Comparison of ENCODE assay signal across 8 cellular contexts in genomic region chr2:241617431-241618154, GRCh38. TPM values are rescaled to one million over a fixed set of nuclear protein-coding genes. Genes with fewer than 3 reads are reported as not detected.
A peak's percentile ranks its signal among the peaks of the same experiment; 100 is the strongest.
DNase-seq lines count a peak whose midpoint lies in the region; ATAC-seq and TF ChIP-seq lines count a peak whose summit lies in the region.

No MANE protein-coding gene starts in this region.

- H3K36me3 Mint-ChIP-seq in CD14-positive monocyte = peaks cover 36 to 58% of the 10 kb centered on the region in 2 donors
- peaks cover 0 to 10% (median 0%) of the 10 kb centered on the region in 3 donors for H3K36me3 Mint-ChIP-seq in naive thymus-derived CD8-positive, alpha-beta T cell

- ATAC-seq in GM21390 (IDR thresholded peaks at IDR 0.05; ENCODE audit: unreplicated experiment) (peak; percentile 61), HG03439 (IDR thresholded peaks at IDR 0.05; ENCODE audit: unreplicated experiment) (no peak), HG03196 (IDR thresholded peaks at IDR 0.05; ENCODE audit: unreplicated experiment) (no peak)
- ATAC-seq in naive thymus-derived CD8-positive, alpha-beta T cell = peak; percentile 90

- H3K27me3 Mint-ChIP-seq in CD14-positive monocyte (ENCODE audit: low read depth in 3 of 3) = peaks cover 0 to 2% (median 0%) of the 10 kb centered on the region in 3 donors
- no peaks in the 10 kb centered on the region for H3K27me3 Mint-ChIP-seq in naive thymus-derived CD8-positive, alpha-beta T cell

- H3K9me3 Mint-ChIP-seq in CD14-positive monocyte = peaks cover 0 to 1% (median 0%) of the 10 kb centered on the region in 7 donors
- H3K9me3 Mint-ChIP-seq in naive thymus-derived CD8-positive, alpha-beta T cell = peaks cover 0 to 3% (median 0%) of the 10 kb centered on the region in 9 donors

- H3K79me2 ChIP-seq in OCI-LY1 (ENCODE audit: insufficient read depth, low read length) = no peaks in the 10 kb centered on the region

- POLR2A ChIA-PET in naive thymus-derived CD8-positive, alpha-beta T cell (lab: Charles Lee) = interaction anchor here (1.0 to 1.3 kb wide), 3 partner anchors 69 to 302 kb away, joined by 3 to 5 read pairs (median 3); partner anchors contain the start of genes DTYMK, HDLBP, ING5 and SEPTIN2

- H3K9me2 ChIP-seq in OCI-LY1 (ENCODE audit: low read depth, low read length) = no peaks in the 10 kb centered on the region

- peaks cover 16% of the 10 kb centered on the region for H3K4me1 Mint-ChIP-seq in CD14-positive monocyte
- peaks cover 18 to 41% (median 39%) of the 10 kb centered on the region in 4 donors for H3K4me1 Mint-ChIP-seq in naive thymus-derived CD8-positive, alpha-beta T cell

- peak overlapping the region; percentile 49 for H3K4me3 ChIP-seq in OCI-LY1 (ENCODE audit: low read depth, low read length, poor library complexity, severe bottlenecking)
- H3K4me3 ChIP-seq in choroid plexus epithelial cell (ENCODE audit: low read depth, low read length) = peak overlapping the region; percentile 37

- H3K27me3 ChIP-seq in OCI-LY1 (ENCODE audit: insufficient read depth, low read length) = no peaks in the 10 kb centered on the region

- peaks cover 26% of the 10 kb centered on the region for H3K4me1 ChIP-seq in OCI-LY1 (ENCODE audit: insufficient read depth, low read length, severe bottlenecking)

- peak overlapping the region; percentile 74 for H3K4me2 ChIP-seq in OCI-LY1 (ENCODE audit: low read length)

- peak overlapping the region in 6 of 7 donors; percentile 31 to 88 (median 78) for H3K27ac Mint-ChIP-seq in CD14-positive monocyte
- H3K27ac Mint-ChIP-seq in naive thymus-derived CD8-positive, alpha-beta T cell = peak overlapping the region; percentile 69 to 98 (median 95)

- H3K36me3 ChIP-seq in OCI-LY1 (ENCODE audit: insufficient read depth, low read length) = peaks cover 26% of the 10 kb centered on the region

- no peaks in the 10 kb centered on the region; the same call in 1 of the 2 replicates for H3F3A ChIP-seq in OCI-LY1 (ENCODE audit: insufficient read depth, low read length)

- H3K9me3 ChIP-seq in OCI-LY1 (ENCODE audit: low read length) = no peaks in the 10 kb centered on the region

- H3K4me3 Mint-ChIP-seq in CD14-positive monocyte = peak overlapping the region; percentile 71 to 91
- peak overlapping the region; percentile 89 to 97 (median 94) for H3K4me3 Mint-ChIP-seq in naive thymus-derived CD8-positive, alpha-beta T cell

- intact Hi-C loops in CD14-positive monocyte (cut with micrococcal nuclease) = loop anchor here (5.0 kb wide), 2 partner anchors 110 to 275 kb away; partner anchors contain the start of gene STK25 (in 1 of the 2)

- no peaks in the 10 kb centered on the region for H4K20me1 ChIP-seq in OCI-LY1 (ENCODE audit: insufficient read depth, low read length)

- peak overlapping the region; percentile 44 for H3K9ac ChIP-seq in OCI-LY1 (ENCODE audit: low read length)

- no peak overlapping the region for H2AFZ ChIP-seq in OCI-LY1 (ENCODE audit: low read length)

- peak overlapping the region; percentile 66 for H3K27ac ChIP-seq in OCI-LY1 (ENCODE audit: low read depth, low read length, poor library complexity, severe bottlenecking)

- no peak for TF ChIP-seq CTCF in CD14-positive monocyte (IDR thresholded peaks at IDR 0.05)
- TF ChIP-seq CTCF in OCI-LY1 (IDR thresholded peaks at IDR 0.05; ENCODE audit: low read length) = no peak
- no peak for TF ChIP-seq CTCF in choroid plexus epithelial cell (conservative IDR thresholded peaks at IDR 0.05; ENCODE audit: low read depth, low read length)

- DNase-seq in CD14-positive monocyte (ENCODE audit: low spot score) (no peak), choroid plexus epithelial cell (ENCODE audit: low read depth) (peak; percentile 41), AG20443 (ENCODE audit: low spot score) (no peak)
- peak in 7 of 10 donors; percentile 20 to 69 (median 45) for DNase-seq in naive thymus-derived CD8-positive, alpha-beta T cell

RNA-seq across cellular contexts. Expression of gene THAP4, which starts 19.4 kb away (rescaled TPM):
- polyA plus RNA-seq in CD14-positive monocyte = 10 to 100 TPM; 15.1 to 16.3 TPM
- 10 to 100 TPM; 28.4 to 31.8 TPM for total RNA-seq in naive thymus-derived CD8-positive, alpha-beta T cell
- 10 to 100 TPM; 29.6 to 58.4 (median 38.9) TPM for polyA plus RNA-seq in naive thymus-derived CD8-positive, alpha-beta T cell

RNA-seq across cellular contexts. Expression of gene ATG4B, which starts 19.9 kb away (rescaled TPM):
- polyA plus RNA-seq in CD14-positive monocyte = 10 to 100 TPM; 54.5 to 58.9 TPM
- 100 to 1,000 TPM; 103 to 104 TPM for total RNA-seq in naive thymus-derived CD8-positive, alpha-beta T cell
- 10 to 100 TPM; 45.8 to 60.1 (median 46.5) TPM for polyA plus RNA-seq in naive thymus-derived CD8-positive, alpha-beta T cell

RNA-seq across cellular contexts. Expression of gene BOK, which starts 59.0 kb away (rescaled TPM):
- polyA plus RNA-seq in CD14-positive monocyte = under 1 TPM in 1 of 2 donors, not detected in 1; 0.05 TPM
- not detected for total RNA-seq in naive thymus-derived CD8-positive, alpha-beta T cell
- under 1 TPM in 1 of 3 donors, not detected in 2; 0.53 TPM for polyA plus RNA-seq in naive thymus-derived CD8-positive, alpha-beta T cell

Comparison
In these comparisons a context has a peak if more than half of its experiments do, and no peak if none do; other contexts are left out.
1. DNase-seq: peak in choroid plexus epithelial cell (single experiment) and naive thymus-derived CD8-positive, alpha-beta T cell (7 of 10); none in CD14-positive monocyte (single experiment) and AG20443 (single experiment).
2. ATAC-seq: peak in GM21390 (single experiment) and naive thymus-derived CD8-positive, alpha-beta T cell (2 of 2); none in HG03439 (single experiment) and HG03196 (single experiment).